Comparison of ENCODE assay signal across 8 cellular contexts in the genomic region with DNA sequence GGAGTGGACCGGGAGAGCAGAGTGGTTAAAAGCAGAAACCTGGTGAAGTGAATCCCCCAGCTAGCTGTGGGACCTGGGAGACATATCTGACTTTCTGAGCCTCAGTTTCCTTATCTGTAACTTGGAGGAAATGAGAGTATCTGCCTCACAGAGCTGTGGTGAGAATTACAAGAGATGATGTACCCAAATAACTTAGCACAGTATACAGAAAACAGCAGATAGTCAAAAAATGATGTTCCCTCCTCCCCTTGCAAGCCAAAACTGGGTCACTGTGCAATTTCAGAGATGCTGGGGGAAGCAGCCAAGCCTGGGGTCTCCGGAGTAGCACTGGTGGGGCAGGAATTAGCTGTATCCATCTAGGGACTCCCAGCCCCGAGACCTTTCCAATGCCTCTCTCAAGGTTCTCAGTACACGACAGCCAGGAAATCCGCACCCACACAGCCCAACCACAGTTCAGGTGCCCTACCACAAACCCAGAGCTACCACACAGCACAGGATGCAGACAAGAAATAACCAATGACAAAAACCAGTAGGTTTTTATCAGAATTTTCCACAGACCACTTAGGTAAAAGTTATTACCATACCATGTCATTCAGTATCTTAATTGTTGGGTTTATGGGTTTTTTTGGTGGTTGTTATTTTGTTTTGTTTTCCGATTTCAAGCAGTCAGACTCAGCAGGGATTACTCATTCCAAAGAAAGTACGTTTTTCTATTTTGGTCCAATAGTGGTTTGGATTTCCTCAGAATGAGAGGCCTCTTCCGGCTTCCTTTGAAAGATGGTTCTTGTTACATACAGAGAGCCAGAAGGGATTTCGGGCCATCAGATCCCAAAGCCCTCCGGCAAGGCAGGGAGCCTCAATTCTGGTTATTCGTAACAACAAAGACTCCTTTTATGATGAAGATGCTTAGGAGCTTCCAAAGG. TPM values are rescaled to one million over a fixed set of nuclear protein-coding genes. Genes with fewer than 3 reads are reported as not detected.
DNase-seq lines count a peak whose midpoint lies in the region; ATAC-seq, FAIRE-seq and TF ChIP-seq lines count a peak whose summit lies in the region.

No MANE protein-coding gene starts in this region.

- H3K4me3 Mint-ChIP-seq in activated T-helper 1 cell treated with anti-CD3 and anti-CD28 coated beads, Interleukin-12 subunit alpha, Interleukin-12 subunit beta, Interleukin-2, Interleukin-4 antibody, amounts not matched to agents 30 ng/mL and 10 ng/mL and 1 ng/mL, durations not matched to agents 14 hours and 24 hours and 36 hours, result peak overlapping the region; percentile 58

- no peaks in the 10 kb centered on the region for H3F3A ChIP-seq in PC-9 (ENCODE audit: insufficient read depth, low read depth)

- peaks cover 31% of the 10 kb centered on the region for H3K36me3 Mint-ChIP-seq in activated T-helper 1 cell treated with anti-CD3 and anti-CD28 coated beads, Interleukin-12 subunit alpha, Interleukin-12 subunit beta, Interleukin-2, Interleukin-4 antibody, amounts not matched to agents 30 ng/mL and 10 ng/mL and 1 ng/mL, durations not matched to agents 14 hours and 24 hours and 36 hours (ENCODE audit: low read depth)

- peaks cover 84% of the 10 kb centered on the region for H3K4me1 Mint-ChIP-seq in activated T-helper 1 cell treated with anti-CD3 and anti-CD28 coated beads, Interleukin-12 subunit alpha, Interleukin-12 subunit beta, Interleukin-2, Interleukin-4 antibody, amounts not matched to agents 30 ng/mL and 10 ng/mL and 1 ng/mL, durations not matched to agents 14 hours and 24 hours and 36 hours (ENCODE audit: low read depth)

- no peak overlapping the region for H3K4me2 ChIP-seq in HepG2 (ENCODE audit: low read depth, low read length)
- no peak overlapping the region for H3K4me2 ChIP-seq in PC-9

- peak overlapping the region; percentile 92 for H3K27ac Mint-ChIP-seq in activated T-helper 1 cell treated with anti-CD3 and anti-CD28 coated beads, Interleukin-12 subunit alpha, Interleukin-12 subunit beta, Interleukin-2, Interleukin-4 antibody, amounts not matched to agents 30 ng/mL and 10 ng/mL and 1 ng/mL, durations not matched to agents 14 hours and 24 hours and 36 hours

- H4K20me1 ChIP-seq in HepG2 (ENCODE audit: insufficient read depth, low read length) (no peaks in the 10 kb centered on the region), PC-9 (ENCODE audit: insufficient read depth) (no peaks in the 10 kb centered on the region)

- no peak for TF ChIP-seq POLR2A in HepG2 (IDR thresholded peaks at IDR 0.05; ENCODE audit: insufficient read depth in 1 of 2, low read depth in 2 of 2, low read length in 2 of 2)

- no peak for TF ChIP-seq RAD21 in HepG2 (CRISPR knock-in tag; IDR thresholded peaks at IDR 0.05)

- CTCF ChIA-PET in HepG2 (lab: Yijun Ruan, JAX; ENCODE audit: low intra/inter-chr PET ratio, low total read pairs), result no interaction called here
- CTCF ChIA-PET in PC-9 (lab: Charles Lee), result no interaction called here

- intact Hi-C loops in activated T-helper 1 cell treated with anti-CD3 and anti-CD28 coated beads, Interleukin-12 subunit alpha, Interleukin-12 subunit beta, Interleukin-2, Interleukin-4 antibody, amounts not matched to agents 30 ng/mL and 10 ng/mL and 1 ng/mL, durations not matched to agents 14 hours and 24 hours and 36 hours (cut with micrococcal nuclease), result loop anchor here (1.0 to 5.0 kb wide), 12 partner anchors 37 to 884 kb away; a partner anchor contains a TSS
- intact Hi-C loops in HepG2 (cut with micrococcal nuclease; ENCODE audit: unreplicated experiment), result no loop called here
- intact Hi-C loops in PC-9 (cut with micrococcal nuclease; ENCODE audit: unreplicated experiment), result no loop called here

- H3K9ac ChIP-seq in HepG2 (ENCODE audit: insufficient read depth, low read depth, low read length), result no peak overlapping the region

- DNase-seq in ELR (ENCODE audit: low read depth) (peak; percentile 10), NOMO-1 treated with DMSO at 0.1 percent for 48 hours (lab: John Stamatoyannopoulos, UW; ENCODE audit: unreplicated experiment) (peak; percentile 81), HepG2 (ENCODE audit: low spot score) (no peak), PC-9 (no peak)
- DNase-seq in activated T-helper 1 cell treated with anti-CD3 and anti-CD28 coated beads, Interleukin-12 subunit alpha, Interleukin-12 subunit beta, Interleukin-2, Interleukin-4 antibody, amounts not matched to agents 30 ng/mL and 10 ng/mL and 1 ng/mL, durations not matched to agents 14 hours and 24 hours and 36 hours (ENCODE audit: low spot score), result peak; percentile 83
- peak; percentile 88 for DNase-seq in stimulated activated CD4-positive, alpha-beta T cell treated with anti-CD3 and anti-CD28 coated beads, Interleukin-15, amount 100 ng/mL, for 24 hours

- H3K9me2 ChIP-seq in PC-9 (ENCODE audit: insufficient read depth), result no peaks in the 10 kb centered on the region

- WGBS in HepG2 (ENCODE audit: low lambda C conversion rate), result 19% methylated on average over 9 of the region's 11 CpGs

- peaks cover 2% of the 10 kb centered on the region for H3K27me3 Mint-ChIP-seq in activated T-helper 1 cell treated with anti-CD3 and anti-CD28 coated beads, Interleukin-12 subunit alpha, Interleukin-12 subunit beta, Interleukin-2, Interleukin-4 antibody, amounts not matched to agents 30 ng/mL and 10 ng/mL and 1 ng/mL, durations not matched to agents 14 hours and 24 hours and 36 hours (ENCODE audit: insufficient read depth)

- in situ Hi-C loops in HepG2 (cut with HindIII; ENCODE audit: extremely low pct_ligation_motif_present, low pct_unique_long_range_greater_than_20kb), result no loop called here

- no peak for FAIRE-seq in HepG2 (lab: Jason Lieb, UNC)

- H3K4me3 ChIP-seq in HepG2 (replicated peaks in 1 of 3; ENCODE audit: insufficient read depth in 1 of 3, low read depth in 2 of 3, low read length in 3 of 3) (no peak overlapping the region), PC-9 (no peak overlapping the region)

- H2AFZ ChIP-seq in HepG2 (ENCODE audit: low read length) (no peak overlapping the region), PC-9 (no peak overlapping the region)

- peaks cover 3 to 17% of the 10 kb centered on the region in 2 experiments; a peak in 4 of 5 replicates for H3K27me3 ChIP-seq in HepG2 (ENCODE audit: control insufficient read depth in 1 of 2, insufficient read depth in 2 of 2, low read length in 2 of 2)
- H3K27me3 ChIP-seq in PC-9 (ENCODE audit: insufficient read depth, low read depth), result peaks cover 64% of the 10 kb centered on the region

- no peak overlapping the region for H3K27ac ChIP-seq in HepG2 (ENCODE audit: extremely low read length, insufficient read depth, low read length)
- no peak overlapping the region for H3K27ac ChIP-seq in PC-9

- no peak for TF ChIP-seq EP300 in HepG2 (IDR thresholded peaks at IDR 0.05; ENCODE audit: low read depth in 2 of 2, low read length in 2 of 2)
- TF ChIP-seq EP300 in HepG2 (CRISPR knock-in tag; IDR thresholded peaks at IDR 0.05; ENCODE audit: borderline replicate concordance), result no peak

- no peak for TF ChIP-seq CTCF in HepG2 (CRISPR knock-in tag; IDR thresholded peaks at IDR 0.05)
- TF ChIP-seq CTCF in PC-9 (conservative IDR thresholded peaks at IDR 0.05), result no peak

- peaks cover 28% of the 10 kb centered on the region for H3K9me3 Mint-ChIP-seq in activated T-helper 1 cell treated with anti-CD3 and anti-CD28 coated beads, Interleukin-12 subunit alpha, Interleukin-12 subunit beta, Interleukin-2, Interleukin-4 antibody, amounts not matched to agents 30 ng/mL and 10 ng/mL and 1 ng/mL, durations not matched to agents 14 hours and 24 hours and 36 hours

- H3K36me3 ChIP-seq in HepG2 (replicated peaks in 1 of 2; ENCODE audit: control insufficient read depth in 1 of 2, insufficient read depth in 2 of 2, low read length in 2 of 2) (no peaks in the 10 kb centered on the region), PC-9 (ENCODE audit: low read depth) (no peaks in the 10 kb centered on the region)

- 0 out of 2 replicates have a peak, but pooled peaks cover 5% of the 10 kb centered on the region for H3K4me1 ChIP-seq in HepG2 (ENCODE audit: insufficient read depth, low read length)
- H3K4me1 ChIP-seq in PC-9 (replicated peaks; ENCODE audit: insufficient read depth), result no peaks in the 10 kb centered on the region

- ATAC-seq in HG03432 (IDR thresholded peaks at IDR 0.05; ENCODE audit: unreplicated experiment), result no peak
- no peak for ATAC-seq in HG03521 (IDR thresholded peaks at IDR 0.05; ENCODE audit: unreplicated experiment)
- no peak for ATAC-seq in HepG2

- POLR2A ChIA-PET in HepG2 (lab: Yijun Ruan, JAX), result no interaction called here
- POLR2A ChIA-PET in PC-9 (lab: Charles Lee; ENCODE audit: unreplicated experiment), result no interaction called here

- BruUV-seq in HepG2 (replicated peaks; lab: Mats Ljungman, UMichigan) (no TSS peak), PC-9 (replicated peaks; lab: Mats Ljungman, UMichigan) (no TSS peak)

- peaks cover 11% of the 10 kb centered on the region for H3K9me3 ChIP-seq in HepG2 (ENCODE audit: low read length)
- no peaks in the 10 kb centered on the region for H3K9me3 ChIP-seq in PC-9 (ENCODE audit: insufficient read depth, low read depth)

- H3K79me2 ChIP-seq in HepG2 (ENCODE audit: insufficient read depth, low read length), result no peaks in the 10 kb centered on the region
- no peaks in the 10 kb centered on the region for H3K79me2 ChIP-seq in PC-9 (ENCODE audit: low read depth)

RNA-seq across cellular contexts. Expression of a gene that starts 4.9 kb away (rescaled TPM):
- total RNA-seq in activated T-helper 1 cell treated with anti-CD3 and anti-CD28 coated beads, Interleukin-12 subunit alpha, Interleukin-12 subunit beta, Interleukin-2, Interleukin-4 antibody, amounts not matched to agents 30 ng/mL and 10 ng/mL and 1 ng/mL, durations not matched to agents 14 hours and 24 hours and 36 hours, result 94.7 and 96.9 TPM in 2 replicates
- total RNA-seq in HepG2 (2016; rRNA removed; fragmentation: Illumina TruSeq; extraction: Trizol) (not detected in 2 replicates), PC-9 (2021) (not detected in 2 replicates)
- total RNA-seq in HepG2 (2016; cell fraction: cytosol; rRNA removed; fragmentation: Illumina TruSeq; extraction: Trizol; ENCODE audit: low read depth), result not detected in 2 replicates
- total RNA-seq in HepG2 (2016; cell fraction: insoluble cytoplasmic fraction; rRNA removed; fragmentation: Illumina TruSeq; extraction: Trizol), result not detected in 2 replicates
- not detected in 2 replicates for total RNA-seq in HepG2 (2016; cell fraction: membrane; rRNA removed; fragmentation: Illumina TruSeq; extraction: Trizol)
- not detected in 2 replicates for total RNA-seq in HepG2 (2016; cell fraction: nucleus; rRNA removed; fragmentation: Illumina TruSeq; extraction: Trizol)
- polyA plus RNA-seq in HepG2 (2011; rRNA removed), result not detected in 2 replicates
- not detected in 2 replicates for polyA plus RNA-seq in HepG2 (2011; cell fraction: cytosol; rRNA removed)
- not detected in 2 replicates for polyA plus RNA-seq in HepG2 (2011; cell fraction: nucleus; rRNA removed)
- not detected in 2 replicates for polyA plus RNA-seq in HepG2 (2012)
- polyA plus RNA-seq in HepG2 (2016; cell fraction: cytosol; fragmentation: Illumina TruSeq; extraction: Trizol; ENCODE audit: low read depth), result not detected in 2 replicates
- not detected in 2 replicates for polyA plus RNA-seq in HepG2 (2016; cell fraction: insoluble cytoplasmic fraction; fragmentation: Illumina TruSeq; extraction: Trizol; ENCODE audit: low read depth)
- polyA plus RNA-seq in HepG2 (2016; cell fraction: membrane; fragmentation: Illumina TruSeq; extraction: Trizol; ENCODE audit: low read depth), result not detected in 2 replicates
- polyA plus RNA-seq in HepG2 (2016; cell fraction: nucleus; fragmentation: Illumina TruSeq; extraction: Trizol; ENCODE audit: insufficient read depth, low read depth), result not detected in 2 replicates
- polyA minus RNA-seq in HepG2 (2011; rRNA and poly(A)+ RNA removed; ENCODE audit: low replicate concordance), result 0.04 TPM in 1 of 2 replicates, not detected in the other
- not detected in 2 replicates for polyA minus RNA-seq in HepG2 (2011; cell fraction: cytosol; rRNA and poly(A)+ RNA removed)
- polyA minus RNA-seq in HepG2 (2011; cell fraction: nucleus; rRNA and poly(A)+ RNA removed), result not detected in 2 replicates

Comparison
In these comparisons a context has a peak if more than half of its experiments do, and no peak if none do; other contexts are left out.
1. DNase-seq: peak in ELR (single experiment), NOMO-1 treated with DMSO at 0.1 percent for 48 hours (single experiment), activated T-helper 1 cell treated with anti-CD3 and anti-CD28 coated beads, Interleukin-12 subunit alpha, Interleukin-12 subunit beta, Interleukin-2, Interleukin-4 antibody, amounts not matched to agents 30 ng/mL and 10 ng/mL and 1 ng/mL, durations not matched to agents 14 hours and 24 hours and 36 hours (single experiment) and stimulated activated CD4-positive, alpha-beta T cell treated with anti-CD3 and anti-CD28 coated beads, Interleukin-15, amount 100 ng/mL, for 24 hours (single experiment); none in HepG2 (single experiment) and PC-9 (0 of 2).
2. RNA of a gene that starts 4.9 kb away (total RNA-seq): 94.7 to 96.9 TPM in activated T-helper 1 cell treated with anti-CD3 and anti-CD28 coated beads, Interleukin-12 subunit alpha, Interleukin-12 subunit beta, Interleukin-2, Interleukin-4 antibody, amounts not matched to agents 30 ng/mL and 10 ng/mL and 1 ng/mL, durations not matched to agents 14 hours and 24 hours and 36 hours; not detected in HepG2 and not detected in PC-9; every median in the first group is over 10 times any median in the second.